ENCODE assay signal across 8 cellular contexts in genomic region chr12:32679091-32679909, GRCh38. TPM values are rescaled to one million over a fixed set of nuclear protein-coding genes. Genes with fewer than 3 reads are reported as not detected.
A peak's percentile ranks its signal among the peaks of the same experiment; 100 is the strongest.
DNase-seq lines count a peak whose midpoint lies in the region; ATAC-seq and TF ChIP-seq lines count a peak whose summit lies in the region.

DNM1L (plus strand) TSS chr12:32679301; CDS start chr12:32679364, 63 bp downstream.

- 0 to 1% (median 0%) methylated on average over 66 to 76 of the region's 76 CpGs for WGBS in ovary, 3 donors
- WGBS in thyroid gland, 2 donors: 0% methylated on average over 16 to 43 of the region's 76 CpGs

- peak; percentile 97 for ATAC-seq in HG02678 (IDR thresholded peaks at IDR 0.05; ENCODE audit: unreplicated experiment)
- ATAC-seq in activated naive CD8-positive, alpha-beta T cell treated with anti-CD3 and anti-CD28 coated beads, Interleukin-2, amount 10 ng/mL, durations not matched to agents 7 days and 5 days (ENCODE audit: low read depth): peak; percentile 99

- TF ChIP-seq CTCF in SU-DHL-6 (IDR thresholded peaks at IDR 0.05; ENCODE audit: insufficient read depth, low read length, poor library complexity, severe bottlenecking): no peak
- peak in 2 of 3 donors; percentile 25 to 45 for TF ChIP-seq CTCF in ovary (IDR thresholded peaks at IDR 0.05)
- peak in 1 of 6 experiments; percentile 10 for TF ChIP-seq CTCF in thyroid gland (IDR thresholded peaks at IDR 0.05)

- H3K9ac ChIP-seq in SU-DHL-6 (ENCODE audit: low read length): peak within 1 kb of the TSS; percentile 90

- intact Hi-C loops in head of caudate nucleus (cut with DNase I) (loop anchor here (2.0 to 10.0 kb wide), 2 partner anchors 76 to 1024 kb away; partner anchors contain the start of genes ETFBKMT and YARS2), ovary (cut with DNase I) (loop anchor here in 3 of 4 donors (10.0 kb wide), 2 partner anchors 314 to 1024 kb away; partner anchors contain the start of gene ETFBKMT (in 2 of the 3)), thyroid gland (cut with DNase I) (no loop called here)

- no peaks in the 10 kb centered on the region for H4K20me1 ChIP-seq in SU-DHL-6 (ENCODE audit: low read depth, low read length)

- no peaks in the 10 kb centered on the region for H3K9me2 ChIP-seq in SU-DHL-6 (replicated peaks; ENCODE audit: insufficient read depth, low read length)

- H3K27ac ChIP-seq in SU-DHL-6 (ENCODE audit: low read depth, low read length) (peak within 1 kb of the TSS; percentile 63), ovary (peak within 1 kb of the TSS; percentile 76 to 90), thyroid gland (peak within 1 kb of the TSS; percentile 84 to 93 (median 88))

- H3K27ac Mint-ChIP-seq in activated naive CD8-positive, alpha-beta T cell treated with anti-CD3 and anti-CD28 coated beads, Interleukin-2, amount 10 ng/mL, durations not matched to agents 7 days and 5 days: peak within 1 kb of the TSS; percentile 88

- no peak for TF ChIP-seq EP300 in ovary (IDR thresholded peaks at IDR 0.05)

- peak; percentile 96 for DNase-seq in NCI-H128 (lab: John Stamatoyannopoulos, UW; ENCODE audit: unreplicated experiment)
- peak; percentile 90 for DNase-seq in activated naive CD8-positive, alpha-beta T cell treated with anti-CD3 and anti-CD28 coated beads, Interleukin-2, amount 10 ng/mL, durations not matched to agents 7 days and 5 days
- DNase-seq in head of caudate nucleus: peak; percentile 86 to 98 (median 97)
- DNase-seq in ovary: peak; percentile 93 to 94 (median 94)
- peak; percentile 93 to 95 for DNase-seq in thyroid gland

- H3K79me2 ChIP-seq in SU-DHL-6 (ENCODE audit: insufficient read depth, low read length): peaks cover 45% of the 10 kb centered on the region

- TF ChIP-seq POLR2A in GM10847 (IDR thresholded peaks at IDR 0.05; ENCODE audit: extremely low read depth, insufficient read length) (peak; percentile 84), ovary (IDR thresholded peaks at IDR 0.05) (peak; percentile 66), thyroid gland (IDR thresholded peaks at IDR 0.05) (peak in 1 of 2 donors; percentile 88)

- H3K9me3 ChIP-seq in SU-DHL-6 (ENCODE audit: insufficient read depth, low read length) (no peaks in the 10 kb centered on the region), ovary (no peaks in the 10 kb centered on the region), thyroid gland (no peaks in the 10 kb centered on the region)

- peaks cover 18% of the 10 kb centered on the region for H3K4me1 Mint-ChIP-seq in activated naive CD8-positive, alpha-beta T cell treated with anti-CD3 and anti-CD28 coated beads, Interleukin-2, amount 10 ng/mL, durations not matched to agents 7 days and 5 days

- peak within 1 kb of the TSS; percentile 88 for H3K4me2 ChIP-seq in SU-DHL-6 (ENCODE audit: low read depth, low read length, poor library complexity, severe bottlenecking)

- H3K4me1 ChIP-seq in ovary (ENCODE audit: insufficient read depth): no peaks in the 10 kb centered on the region
- peaks cover 4 to 12% of the 10 kb centered on the region in 2 donors for H3K4me1 ChIP-seq in thyroid gland

- H3K36me3 ChIP-seq in SU-DHL-6 (ENCODE audit: low read length): no peaks in the 10 kb centered on the region
- H3K36me3 ChIP-seq in ovary: no peaks in the 10 kb centered on the region
- H3K36me3 ChIP-seq in thyroid gland: no peaks in the 10 kb centered on the region

- no peaks in the 10 kb centered on the region for H3K27me3 ChIP-seq in SU-DHL-6 (ENCODE audit: low read length)
- no peaks in the 10 kb centered on the region for H3K27me3 ChIP-seq in ovary
- no peaks in the 10 kb centered on the region for H3K27me3 ChIP-seq in thyroid gland

- no peaks in the 10 kb centered on the region for H3K9me3 Mint-ChIP-seq in activated naive CD8-positive, alpha-beta T cell treated with anti-CD3 and anti-CD28 coated beads, Interleukin-2, amount 10 ng/mL, durations not matched to agents 7 days and 5 days

- H3K27me3 Mint-ChIP-seq in activated naive CD8-positive, alpha-beta T cell treated with anti-CD3 and anti-CD28 coated beads, Interleukin-2, amount 10 ng/mL, durations not matched to agents 7 days and 5 days: no peaks in the 10 kb centered on the region

- POLR2A ChIA-PET in activated naive CD8-positive, alpha-beta T cell treated with anti-CD3 and anti-CD28 coated beads, Interleukin-2, amount 10 ng/mL, durations not matched to agents 7 days and 5 days (lab: Charles Lee): interaction anchor here (1.0 to 1.3 kb wide), 2 partner anchors 17 to 75 kb away, joined by 3 read pairs; no protein-coding TSS in a partner anchor

- peak within 1 kb of the TSS; percentile 70 for H2AFZ ChIP-seq in SU-DHL-6 (ENCODE audit: low read depth, low read length, severe bottlenecking)

- H3K36me3 Mint-ChIP-seq in activated naive CD8-positive, alpha-beta T cell treated with anti-CD3 and anti-CD28 coated beads, Interleukin-2, amount 10 ng/mL, durations not matched to agents 7 days and 5 days: peaks cover 1% of the 10 kb centered on the region

- H3F3A ChIP-seq in SU-DHL-6 (ENCODE audit: insufficient read depth): no peaks in the 10 kb centered on the region

- peak within 1 kb of the TSS; percentile 94 for H3K4me3 Mint-ChIP-seq in activated naive CD8-positive, alpha-beta T cell treated with anti-CD3 and anti-CD28 coated beads, Interleukin-2, amount 10 ng/mL, durations not matched to agents 7 days and 5 days

- peak within 1 kb of the TSS; percentile 86 for H3K4me3 ChIP-seq in SU-DHL-6 (ENCODE audit: insufficient read depth, low read length, poor library complexity, severe bottlenecking)
- H3K4me3 ChIP-seq in ovary: peak within 1 kb of the TSS; percentile 99
- H3K4me3 ChIP-seq in thyroid gland (replicated peaks in 1 of 3): peak within 1 kb of the TSS; percentile 45 to 80 (median 48)

RNA-seq across cellular contexts. Expression of gene DNM1L, which starts in this region (rescaled TPM):
- 10 to 100 TPM; 58.5 to 59.5 TPM for total RNA-seq in activated naive CD8-positive, alpha-beta T cell treated with anti-CD3 and anti-CD28 coated beads, Interleukin-2, amount 10 ng/mL, durations not matched to agents 7 days and 5 days
- 10 to 100 TPM; 46.7 to 77.5 (median 48.5) TPM for total RNA-seq in ovary
- polyA plus RNA-seq in ovary: 10 to 100 TPM; 19.4 to 36.4 TPM
- total RNA-seq in thyroid gland: 10 to 100 TPM; 49.7 to 93.7 (median 56.8) TPM

Comparison
In these comparisons a context has a peak if more than half of its experiments do, and no peak if none do; other contexts are left out.
1. Peak in every context shown above with its lines: DNase-seq, ATAC-seq, H3K4me3 ChIP-seq and H3K27ac ChIP-seq.
2. H3K4me3 ChIP-seq: peak in every context shown above with its lines; median percentile 99 in ovary; 86 in SU-DHL-6; 48 in thyroid gland.